In genomic region chr5:173291722-173292658, GRCh38 we compare ENCODE assay signal across 1 cellular context.
A peak's percentile ranks its signal among the peaks of the same experiment; 100 is the strongest.
TF ChIP-seq lines count a peak whose summit lies in the region.

No MANE protein-coding gene starts in this region.

TF ChIP-seq in HepG2, 621 proteins besides CTCF, POLR2A, EP300 and RAD21:
- TF ChIP-seq ZNF569 (CRISPR knock-in tag; IDR thresholded peaks at IDR 0.05; ENCODE audit: borderline replicate concordance) (no peak), ZNF329 (CRISPR knock-in tag; IDR thresholded peaks at IDR 0.05; ENCODE audit: low read depth) (peak; percentile 80; the same call in 1 of the 2 replicates), ELF4 (CRISPR knock-in tag; IDR thresholded peaks at IDR 0.05; ENCODE audit: borderline replicate concordance) (no peak), SP4 (CRISPR knock-in tag; IDR thresholded peaks at IDR 0.05) (peak; percentile 47; the same call in 1 of the 2 replicates), ZNF772 (CRISPR knock-in tag; IDR thresholded peaks at IDR 0.05) (0 out of 2 replicates have a peak, but pooled peaks have one; percentile 23), ZFY (CRISPR knock-in tag; IDR thresholded peaks at IDR 0.05) (0 out of 2 replicates have a peak, but pooled peaks have one; percentile 17), TP53 (CRISPR knock-in tag; conservative IDR thresholded peaks at IDR 0.05) (peak; percentile 96), KAT2B (IDR thresholded peaks at IDR 0.05; ENCODE audit: borderline replicate concordance, low read depth, low read length) (no peak), ZMYM3 (CRISPR knock-in tag; IDR thresholded peaks at IDR 0.05) (no peak), SAP130 (CRISPR knock-in tag; IDR thresholded peaks at IDR 0.05; ENCODE audit: low read depth) (0 out of 2 replicates have a peak, but pooled peaks have one; percentile 10), GABPB1 (CRISPR knock-in tag; IDR thresholded peaks at IDR 0.05) (peak; percentile 56; the same call in 1 of the 2 replicates), PHF8 (CRISPR knock-in tag; IDR thresholded peaks at IDR 0.05) (no peak), YY1 (IDR thresholded peaks at IDR 0.05; ENCODE audit: insufficient read depth, insufficient replicate concordance, low read depth, low read length) (peak; percentile 24), XRCC5 (optimal IDR thresholded peaks at IDR 0.05; ENCODE audit: low read length) (peak; percentile 28), GABPA (IDR thresholded peaks at IDR 0.05; ENCODE audit: low read depth, low read length) (no peak), GABPA (CRISPR knock-in tag; IDR thresholded peaks at IDR 0.05; ENCODE audit: low read depth) (peak; percentile 37; the same call in 1 of the 2 replicates), ZNF678 (CRISPR knock-in tag; IDR thresholded peaks at IDR 0.05) (peak; percentile 98; the same call in 1 of the 2 replicates), ZNF687 (CRISPR knock-in tag; IDR thresholded peaks at IDR 0.05) (peak; percentile 23; the same call in 1 of the 2 replicates), ZNF281 (CRISPR knock-in tag; IDR thresholded peaks at IDR 0.05; ENCODE audit: borderline replicate concordance) (0 out of 2 replicates have a peak, but pooled peaks have one; percentile 4), ELF3 (CRISPR knock-in tag; IDR thresholded peaks at IDR 0.05) (0 out of 2 replicates have a peak, but pooled peaks have one; percentile 20), MAFK (conservative IDR thresholded peaks at IDR 0.05 in 1 of 2, IDR thresholded peaks at IDR 0.05 in 1 of 2; ENCODE audit: low read length in 2 of 2) (0 out of 4 replicates have a peak, but pooled peaks of 1 of the 2 experiments have one; percentile 5), ZNF670 (CRISPR knock-in tag; IDR thresholded peaks at IDR 0.05; ENCODE audit: borderline replicate concordance) (no peak), HNF4G (IDR thresholded peaks at IDR 0.05; ENCODE audit: borderline replicate concordance, low read depth, low read length) (no peak), HNF4G (CRISPR knock-in tag; IDR thresholded peaks at IDR 0.05; ENCODE audit: borderline replicate concordance, low read depth) (no peak), RFXAP (CRISPR knock-in tag; IDR thresholded peaks at IDR 0.05; ENCODE audit: borderline replicate concordance) (0 out of 2 replicates have a peak, but pooled peaks have one; percentile 15), SOX6 (IDR thresholded peaks at IDR 0.05) (no peak), SOX6 (CRISPR knock-in tag; IDR thresholded peaks at IDR 0.05) (0 out of 2 replicates have a peak, but pooled peaks have one; percentile 18)
TF ChIP-seq in HepG2: peak in this region for 17.
